ENCODE assay signal across 8 cellular contexts in genomic region chr9:33024966-33025571, GRCh38. TPM values are rescaled to one million over a fixed set of nuclear protein-coding genes. Genes with fewer than 3 reads are reported as not detected.
DNase-seq lines count a peak whose midpoint lies in the region; ATAC-seq and TF ChIP-seq lines count a peak whose summit lies in the region.

TSS of gene DNAJA1 (plus strand) at chr9:33025273. CDS start at chr9:33026485, 1,212 bp downstream.

- H3K79me2 ChIP-seq in parathyroid adenoma: peaks cover 21% of the 10 kb centered on the region

- H3K27me3 ChIP-seq in parathyroid adenoma (ENCODE audit: control insufficient read depth, insufficient read depth, low read length) (no peaks in the 10 kb centered on the region), tibial artery (no peaks in the 10 kb centered on the region)

- ATAC-seq in HG02623 (IDR thresholded peaks at IDR 0.05; ENCODE audit: unreplicated experiment) (peak; percentile 90), Right ventricle myocardium inferior (peak; percentile 98)
- peak; percentile 76 for ATAC-seq in activated naive CD8-positive, alpha-beta T cell treated with anti-CD3 and anti-CD28 coated beads, Interleukin-2, amount 10 ng/mL, durations not matched to agents 7 days and 5 days (ENCODE audit: low read depth)

- no peak for TF ChIP-seq CTCF in GM12864 (IDR thresholded peaks at IDR 0.05; ENCODE audit: low read depth, low read length, missing control alignments)
- no peak for TF ChIP-seq CTCF in parathyroid adenoma (IDR thresholded peaks at IDR 0.05)
- peak in 1 of 2 experiments; percentile 20 for TF ChIP-seq CTCF in tibial artery (IDR thresholded peaks at IDR 0.05)

- peaks cover 51% of the 10 kb centered on the region for H3K4me1 Mint-ChIP-seq in activated naive CD8-positive, alpha-beta T cell treated with anti-CD3 and anti-CD28 coated beads, Interleukin-2, amount 10 ng/mL, durations not matched to agents 7 days and 5 days

- no peaks in the 10 kb centered on the region for H3K9me3 ChIP-seq in parathyroid adenoma (ENCODE audit: control insufficient read depth, low read length)
- no peaks in the 10 kb centered on the region for H3K9me3 ChIP-seq in tibial artery

- H3K36me3 ChIP-seq in parathyroid adenoma (ENCODE audit: control insufficient read depth, insufficient read depth, low read length) (no peaks in the 10 kb centered on the region), tibial artery (peaks cover 5 to 23% (median 21%) of the 10 kb centered on the region in 3 donors)

- H3K27ac ChIP-seq in parathyroid adenoma (peak within 1 kb of the TSS; percentile 96), tibial artery (peak within 1 kb of the TSS; percentile 87 to 96)

- H3K4me1 ChIP-seq in parathyroid adenoma: peaks cover 9% of the 10 kb centered on the region
- peaks cover 0 to 49% (median 23%) of the 10 kb centered on the region in 4 donors for H3K4me1 ChIP-seq in tibial artery

- peak within 1 kb of the TSS; percentile 89 for H3K4me2 ChIP-seq in parathyroid adenoma (ENCODE audit: low read length)

- POLR2A ChIA-PET in activated naive CD8-positive, alpha-beta T cell treated with anti-CD3 and anti-CD28 coated beads, Interleukin-2, amount 10 ng/mL, durations not matched to agents 7 days and 5 days (lab: Charles Lee): interaction anchor here (0.6 to 4.5 kb wide), 34 partner anchors 9 to 641 kb away, joined by 3 to 62 read pairs (median 4); partner anchors contain the start of genes ACO1, APTX, B4GALT1 and BAG1

- no peaks in the 10 kb centered on the region for H3K9me3 Mint-ChIP-seq in activated naive CD8-positive, alpha-beta T cell treated with anti-CD3 and anti-CD28 coated beads, Interleukin-2, amount 10 ng/mL, durations not matched to agents 7 days and 5 days

- H3K4me3 ChIP-seq in GM12864 (ENCODE audit: low read depth, low read length) (peak within 1 kb of the TSS; percentile 71), parathyroid adenoma (ENCODE audit: low read depth, low read length) (peak within 1 kb of the TSS; percentile 75), tibial artery (peak within 1 kb of the TSS; percentile 67 to 78)

- peak within 1 kb of the TSS; percentile 91 for H3K9ac ChIP-seq in parathyroid adenoma

- peak within 1 kb of the TSS; percentile 97 for H3K4me3 Mint-ChIP-seq in activated naive CD8-positive, alpha-beta T cell treated with anti-CD3 and anti-CD28 coated beads, Interleukin-2, amount 10 ng/mL, durations not matched to agents 7 days and 5 days

- H3K27me3 Mint-ChIP-seq in activated naive CD8-positive, alpha-beta T cell treated with anti-CD3 and anti-CD28 coated beads, Interleukin-2, amount 10 ng/mL, durations not matched to agents 7 days and 5 days: no peaks in the 10 kb centered on the region

- intact Hi-C loops in Right ventricle myocardium inferior (cut with DNase I): loop anchor here (5.0 kb wide), 1 partner anchor 47 kb away; no protein-coding TSS in a partner anchor
- intact Hi-C loops in tibial artery (cut with DNase I; ENCODE audit: low total_unique reads): no loop called here

- peak within 1 kb of the TSS; percentile 94 for H3K27ac Mint-ChIP-seq in activated naive CD8-positive, alpha-beta T cell treated with anti-CD3 and anti-CD28 coated beads, Interleukin-2, amount 10 ng/mL, durations not matched to agents 7 days and 5 days

- H3K36me3 Mint-ChIP-seq in activated naive CD8-positive, alpha-beta T cell treated with anti-CD3 and anti-CD28 coated beads, Interleukin-2, amount 10 ng/mL, durations not matched to agents 7 days and 5 days: peaks cover 36% of the 10 kb centered on the region

- peak; percentile 72 for DNase-seq in GM12864 (ENCODE audit: low read depth)
- peak; percentile 93 for DNase-seq in NCI-H1092 treated with DMSO at 0.1 percent for 48 hours (lab: John Stamatoyannopoulos, UW)
- DNase-seq in SW 1271 (lab: John Stamatoyannopoulos, UW): peak; percentile 44 to 70
- peak; percentile 99 for DNase-seq in activated naive CD8-positive, alpha-beta T cell treated with anti-CD3 and anti-CD28 coated beads, Interleukin-2, amount 10 ng/mL, durations not matched to agents 7 days and 5 days
- DNase-seq in Right ventricle myocardium inferior (ENCODE audit: missing footprints): peak; percentile 97
- DNase-seq in tibial artery: peak; percentile 91 to 96

- H2AFZ ChIP-seq in parathyroid adenoma: peak within 1 kb of the TSS; percentile 79

RNA-seq across cellular contexts. Expression of gene DNAJA1, which starts in this region (rescaled TPM):
- total RNA-seq in activated naive CD8-positive, alpha-beta T cell treated with anti-CD3 and anti-CD28 coated beads, Interleukin-2, amount 10 ng/mL, durations not matched to agents 7 days and 5 days: 100 to 1,000 TPM in 1 of 2 experiments, 10 to 100 TPM in 1; 99.1 to 102 TPM
- total RNA-seq in Right ventricle myocardium inferior: 82.3 TPM

Comparison
In these comparisons a context has a peak if more than half of its experiments do, and no peak if none do; other contexts are left out.
1. Peak in every context shown above with its lines: DNase-seq, ATAC-seq, H3K4me3 ChIP-seq and H3K27ac ChIP-seq.